ENCODE assay signal across 1 cellular context in the genomic region with DNA sequence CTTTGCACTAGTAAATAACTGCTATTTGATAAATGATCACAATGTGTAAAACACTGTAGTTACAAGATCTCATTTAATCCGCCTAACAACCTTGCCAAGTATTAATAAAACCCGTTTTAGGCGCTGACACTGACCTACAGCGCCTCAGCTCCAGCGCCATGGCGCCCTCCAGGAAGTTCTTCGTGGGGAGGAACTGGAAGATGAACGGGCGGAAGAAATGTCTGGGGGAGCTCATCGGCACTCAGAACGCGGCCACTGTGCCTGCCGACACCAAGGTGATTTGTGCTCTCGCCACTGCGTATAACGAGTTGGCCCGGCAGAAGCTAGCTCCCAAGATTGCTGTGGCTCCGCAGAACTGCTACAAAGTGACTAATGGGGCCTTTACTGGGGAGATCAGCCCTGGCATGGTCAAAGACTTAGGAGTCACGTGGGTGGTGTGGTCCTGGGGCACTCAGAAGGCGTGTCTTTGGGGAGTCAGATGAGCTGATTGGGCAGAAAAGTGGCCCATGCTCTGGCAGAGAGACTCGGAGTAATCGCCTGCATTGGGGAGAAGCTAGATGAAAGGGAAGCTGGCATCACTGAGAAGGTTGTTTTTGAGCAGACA.
TF ChIP-seq lines count a peak whose summit lies in the region.

No MANE protein-coding gene starts in this region.

TF ChIP-seq in K562, 482 proteins besides CTCF, POLR2A, EP300 and RAD21 (continued from another document):
- TF ChIP-seq USF2 (CRISPR knock-in tag; IDR thresholded peaks at IDR 0.05) (peak; percentile 54), ZBTB33 (CRISPR knock-in tag; IDR thresholded peaks at IDR 0.05) (peak; percentile 97), RAD51 (IDR thresholded peaks at IDR 0.05; ENCODE audit: borderline replicate concordance, low read depth) (peak; percentile 55; the same call in 1 of the 2 replicates), MBD2 (IDR thresholded peaks at IDR 0.05; ENCODE audit: borderline replicate concordance, low read depth) (peak; percentile 44; the same call in 1 of the 2 replicates), ZBTB11 (CRISPR knock-in tag; IDR thresholded peaks at IDR 0.05) (0 out of 6 replicates have a peak, but pooled peaks of 1 of the 3 experiments have one; percentile 31), HDAC8 (tag; IDR thresholded peaks at IDR 0.05) (0 out of 2 replicates have a peak, but pooled peaks have one; percentile 25), YY1 (IDR thresholded peaks at IDR 0.05; ENCODE audit: borderline replicate concordance in 1 of 3, control insufficient read depth in 1 of 3, extremely low read depth in 1 of 3, insufficient read depth in 3 of 3, insufficient read length in 1 of 3, insufficient replicate concordance in 2 of 3, low read depth in 1 of 3, low read length in 2 of 3) (peak in 2 of 3 experiments; percentile 35 to 70), NELFE (IDR thresholded peaks at IDR 0.05; ENCODE audit: insufficient read depth, insufficient read length) (no peak), NFIC (IDR thresholded peaks at IDR 0.05) (0 out of 2 replicates have a peak, but pooled peaks have one; percentile 8), ATF3 (IDR thresholded peaks at IDR 0.05) (peak; percentile 51), ATF3 (CRISPR knock-in tag; conservative IDR thresholded peaks at IDR 0.05) (no peak), SPI1 (IDR thresholded peaks at IDR 0.05; ENCODE audit: borderline replicate concordance, low read depth, low read length) (peak; percentile 46; the same call in 1 of the 2 replicates), TRIM24 (IDR thresholded peaks at IDR 0.05) (no peak), SRF (CRISPR knock-in tag; IDR thresholded peaks at IDR 0.05) (no peak), NFXL1 (CRISPR knock-in tag; IDR thresholded peaks at IDR 0.05) (0 out of 2 replicates have a peak, but pooled peaks have one; percentile 28), XRCC4 (IDR thresholded peaks at IDR 0.05; ENCODE audit: extremely low read depth, insufficient read depth, insufficient read length) (no peak), ZNF584 (CRISPR knock-in tag; IDR thresholded peaks at IDR 0.05; ENCODE audit: low read depth) (no peak), TFE3 (CRISPR knock-in tag; IDR thresholded peaks at IDR 0.05) (peak; percentile 53), ZNF316 (IDR thresholded peaks at IDR 0.05) (peak; percentile 52), MXD1 (CRISPR knock-in tag; IDR thresholded peaks at IDR 0.05; ENCODE audit: borderline replicate concordance, poor library complexity, severe bottlenecking) (no peak), KDM2B (CRISPR knock-in tag; IDR thresholded peaks at IDR 0.05) (no peak), TOE1 (IDR thresholded peaks at IDR 0.05; ENCODE audit: borderline replicate concordance) (no peak), TOE1 (CRISPR knock-in tag; IDR thresholded peaks at IDR 0.05; ENCODE audit: borderline replicate concordance, low read depth) (no peak)
- TF ChIP-seq, protein P1, sequence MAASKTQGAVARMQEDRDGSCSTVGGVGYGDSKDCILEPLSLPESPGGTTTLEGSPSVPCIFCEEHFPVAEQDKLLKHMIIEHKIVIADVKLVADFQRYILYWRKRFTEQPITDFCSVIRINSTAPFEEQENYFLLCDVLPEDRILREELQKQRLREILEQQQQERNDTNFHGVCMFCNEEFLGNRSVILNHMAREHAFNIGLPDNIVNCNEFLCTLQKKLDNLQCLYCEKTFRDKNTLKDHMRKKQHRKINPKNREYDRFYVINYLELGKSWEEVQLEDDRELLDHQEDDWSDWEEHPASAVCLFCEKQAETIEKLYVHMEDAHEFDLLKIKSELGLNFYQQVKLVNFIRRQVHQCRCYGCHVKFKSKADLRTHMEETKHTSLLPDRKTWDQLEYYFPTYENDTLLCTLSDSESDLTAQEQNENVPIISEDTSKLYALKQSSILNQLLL (CRISPR knock-in tag; IDR thresholded peaks at IDR 0.05; ENCODE audit: borderline replicate concordance): 0 out of 2 replicates have a peak, but pooled peaks have one; percentile 8
- TF ChIP-seq, protein P2, sequence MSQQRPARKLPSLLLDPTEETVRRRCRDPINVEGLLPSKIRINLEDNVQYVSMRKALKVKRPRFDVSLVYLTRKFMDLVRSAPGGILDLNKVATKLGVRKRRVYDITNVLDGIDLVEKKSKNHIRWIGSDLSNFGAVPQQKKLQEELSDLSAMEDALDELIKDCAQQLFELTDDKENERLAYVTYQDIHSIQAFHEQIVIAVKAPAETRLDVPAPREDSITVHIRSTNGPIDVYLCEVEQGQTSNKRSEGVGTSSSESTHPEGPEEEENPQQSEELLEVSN (IDR thresholded peaks at IDR 0.05; ENCODE audit: borderline replicate concordance in 1 of 2, extremely low read depth in 1 of 2, insufficient read depth in 1 of 2, insufficient read length in 1 of 2, low read depth in 1 of 2, low read length in 1 of 2, poor library complexity in 1 of 2, severe bottlenecking in 1 of 2): peak in 1 of 2 experiments; percentile 3
- TF ChIP-seq, protein P3, sequence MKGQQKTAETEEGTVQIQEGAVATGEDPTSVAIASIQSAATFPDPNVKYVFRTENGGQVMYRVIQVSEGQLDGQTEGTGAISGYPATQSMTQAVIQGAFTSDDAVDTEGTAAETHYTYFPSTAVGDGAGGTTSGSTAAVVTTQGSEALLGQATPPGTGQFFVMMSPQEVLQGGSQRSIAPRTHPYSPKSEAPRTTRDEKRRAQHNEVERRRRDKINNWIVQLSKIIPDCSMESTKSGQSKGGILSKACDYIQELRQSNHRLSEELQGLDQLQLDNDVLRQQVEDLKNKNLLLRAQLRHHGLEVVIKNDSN (CRISPR knock-in tag; IDR thresholded peaks at IDR 0.05): peak; percentile 65
- TF ChIP-seq, protein P4, sequence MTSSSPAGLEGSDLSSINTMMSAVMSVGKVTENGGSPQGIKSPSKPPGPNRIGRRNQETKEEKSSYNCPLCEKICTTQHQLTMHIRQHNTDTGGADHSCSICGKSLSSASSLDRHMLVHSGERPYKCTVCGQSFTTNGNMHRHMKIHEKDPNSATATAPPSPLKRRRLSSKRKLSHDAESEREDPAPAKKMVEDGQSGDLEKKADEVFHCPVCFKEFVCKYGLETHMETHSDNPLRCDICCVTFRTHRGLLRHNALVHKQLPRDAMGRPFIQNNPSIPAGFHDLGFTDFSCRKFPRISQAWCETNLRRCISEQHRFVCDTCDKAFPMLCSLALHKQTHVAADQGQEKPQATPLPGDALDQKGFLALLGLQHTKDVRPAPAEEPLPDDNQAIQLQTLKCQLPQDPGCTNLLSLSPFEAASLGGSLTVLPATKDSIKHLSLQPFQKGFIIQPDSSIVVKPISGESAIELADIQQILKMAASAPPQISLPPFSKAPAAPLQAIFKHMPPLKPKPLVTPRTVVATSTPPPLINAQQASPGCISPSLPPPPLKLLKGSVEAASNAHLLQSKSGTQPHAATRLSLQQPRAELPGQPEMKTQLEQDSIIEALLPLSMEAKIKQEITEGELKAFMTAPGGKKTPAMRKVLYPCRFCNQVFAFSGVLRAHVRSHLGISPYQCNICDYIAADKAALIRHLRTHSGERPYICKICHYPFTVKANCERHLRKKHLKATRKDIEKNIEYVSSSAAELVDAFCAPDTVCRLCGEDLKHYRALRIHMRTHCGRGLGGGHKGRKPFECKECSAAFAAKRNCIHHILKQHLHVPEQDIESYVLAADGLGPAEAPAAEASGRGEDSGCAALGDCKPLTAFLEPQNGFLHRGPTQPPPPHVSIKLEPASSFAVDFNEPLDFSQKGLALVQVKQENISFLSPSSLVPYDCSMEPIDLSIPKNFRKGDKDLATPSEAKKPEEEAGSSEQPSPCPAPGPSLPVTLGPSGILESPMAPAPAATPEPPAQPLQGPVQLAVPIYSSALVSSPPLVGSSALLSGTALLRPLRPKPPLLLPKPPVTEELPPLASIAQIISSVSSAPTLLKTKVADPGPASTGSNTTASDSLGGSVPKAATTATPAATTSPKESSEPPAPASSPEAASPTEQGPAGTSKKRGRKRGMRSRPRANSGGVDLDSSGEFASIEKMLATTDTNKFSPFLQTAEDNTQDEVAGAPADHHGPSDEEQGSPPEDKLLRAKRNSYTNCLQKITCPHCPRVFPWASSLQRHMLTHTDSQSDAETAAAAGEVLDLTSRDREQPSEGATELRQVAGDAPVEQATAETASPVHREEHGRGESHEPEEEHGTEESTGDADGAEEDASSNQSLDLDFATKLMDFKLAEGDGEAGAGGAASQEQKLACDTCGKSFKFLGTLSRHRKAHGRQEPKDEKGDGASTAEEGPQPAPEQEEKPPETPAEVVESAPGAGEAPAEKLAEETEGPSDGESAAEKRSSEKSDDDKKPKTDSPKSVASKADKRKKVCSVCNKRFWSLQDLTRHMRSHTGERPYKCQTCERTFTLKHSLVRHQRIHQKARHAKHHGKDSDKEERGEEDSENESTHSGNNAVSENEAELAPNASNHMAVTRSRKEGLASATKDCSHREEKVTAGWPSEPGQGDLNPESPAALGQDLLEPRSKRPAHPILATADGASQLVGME (CRISPR knock-in tag; IDR thresholded peaks at IDR 0.05): 0 out of 2 replicates have a peak, but pooled peaks have one; percentile 45
